Comparison of ENCODE assay signal across 1 cellular context in genomic region chr10:93790454-93790853, GRCh38.
TF ChIP-seq lines count a peak whose summit lies in the region.

No MANE protein-coding gene starts in this region.

TF ChIP-seq in HepG2, 621 proteins besides CTCF, POLR2A, EP300 and RAD21:
- TF ChIP-seq TAF15 (IDR thresholded peaks at IDR 0.05; ENCODE audit: low read depth, low read length, poor library complexity, severe bottlenecking) (no peak), ELF3 (CRISPR knock-in tag; IDR thresholded peaks at IDR 0.05) (peak; percentile 25; the same call in 1 of the 2 replicates), ZNF30 (CRISPR knock-in tag; IDR thresholded peaks at IDR 0.05) (no peak), ZNF441 (CRISPR knock-in tag; IDR thresholded peaks at IDR 0.05; ENCODE audit: borderline replicate concordance) (no peak), MED1 (CRISPR knock-in tag; IDR thresholded peaks at IDR 0.05) (0 out of 2 replicates have a peak, but pooled peaks have one; percentile 17), ZNF281 (CRISPR knock-in tag; IDR thresholded peaks at IDR 0.05; ENCODE audit: borderline replicate concordance) (peak; percentile 69; the same call in 1 of the 2 replicates), DZIP1 (CRISPR knock-in tag; IDR thresholded peaks at IDR 0.05) (no peak), ARID5B (CRISPR knock-in tag; IDR thresholded peaks at IDR 0.05) (0 out of 2 replicates have a peak, but pooled peaks have one; percentile 15), PAXIP1 (CRISPR knock-in tag; conservative IDR thresholded peaks at IDR 0.05) (peak; percentile 38; the same call in 1 of the 2 replicates), NCOA2 (CRISPR knock-in tag; IDR thresholded peaks at IDR 0.05) (0 out of 2 replicates have a peak, but pooled peaks have one; percentile 28), ETV5 (CRISPR knock-in tag; IDR thresholded peaks at IDR 0.05; ENCODE audit: borderline replicate concordance) (0 out of 2 replicates have a peak, but pooled peaks have one; percentile 23), PITX1 (CRISPR knock-in tag; IDR thresholded peaks at IDR 0.05) (peak; percentile 21; the same call in 1 of the 2 replicates), HNF1A (IDR thresholded peaks at IDR 0.05; ENCODE audit: low read depth) (no peak), HNF1A (CRISPR knock-in tag; IDR thresholded peaks at IDR 0.05; ENCODE audit: borderline replicate concordance) (no peak), TCF7 (IDR thresholded peaks at IDR 0.05; ENCODE audit: low read depth) (peak; percentile 71), KLF9 (CRISPR knock-in tag; IDR thresholded peaks at IDR 0.05; ENCODE audit: low read depth) (no peak), ZNF710 (CRISPR knock-in tag; IDR thresholded peaks at IDR 0.05; ENCODE audit: borderline replicate concordance) (0 out of 2 replicates have a peak, but pooled peaks have one; percentile 40), HNF4G (IDR thresholded peaks at IDR 0.05; ENCODE audit: borderline replicate concordance, low read depth, low read length) (0 out of 2 replicates have a peak, but pooled peaks have one; percentile 6), HNF4G (CRISPR knock-in tag; IDR thresholded peaks at IDR 0.05; ENCODE audit: borderline replicate concordance, low read depth) (no peak), CEBPG (CRISPR knock-in tag; IDR thresholded peaks at IDR 0.05) (0 out of 2 replicates have a peak, but pooled peaks have one; percentile 14), SOX13 (IDR thresholded peaks at IDR 0.05) (no peak), SOX13 (CRISPR knock-in tag; conservative IDR thresholded peaks at IDR 0.05 in 1 of 2, IDR thresholded peaks at IDR 0.05 in 1 of 2) (peak in 1 of 2 experiments; percentile 30; a peak in 1 of 4 replicates)
